Comparison of ENCODE assay signal across 27 cellular contexts in genomic region chr7:156121956-156122355, GRCh38.
"Had no signal": no experiment of that assay in that cellular context is flagged by ENCODE, and none has a peak within 500 bp of the region (broad histone marks: within the 10 kb centered on the region; RNA-seq: fewer than 3 reads in every experiment).

No MANE protein-coding gene starts in this region.

- H3K9me3 ChIP-seq: colonic mucosa, esophagus muscularis mucosa, esophagus squamous epithelium, gastrocnemius medialis, gastroesophageal sphincter, heart left ventricle, heart right ventricle had no signal

- FAIRE-seq: colon, endometrium, endothelial cell of umbilical vein, frontal cortex had no signal

- H3K4me1 ChIP-seq: colonic mucosa, esophagus muscularis mucosa, foreskin keratinocyte, gastrocnemius medialis, gastroesophageal sphincter, heart left ventricle, heart right ventricle had no signal

- H3K27me3 ChIP-seq: colonic mucosa, foreskin keratinocyte, gastrocnemius medialis, heart left ventricle had no signal

- H3K36me3 ChIP-seq: colonic mucosa, esophagus muscularis mucosa, esophagus squamous epithelium, gastrocnemius medialis, gastroesophageal sphincter, heart left ventricle, heart right ventricle had no signal

- H3K27ac ChIP-seq: colonic mucosa, coronary artery, dorsolateral prefrontal cortex, epithelial cell of prostate, esophagus muscularis mucosa, esophagus squamous epithelium, foreskin keratinocyte, gastrocnemius medialis, gastroesophageal sphincter, heart left ventricle, heart right ventricle had no signal

- DNase-seq: colonic mucosa; cortex of kidney; dermis blood vessel endothelial cell; dorsolateral prefrontal cortex; effector CD4-positive, alpha-beta T cell; effector CD8-positive, alpha-beta T cell; effector memory CD4-positive, alpha-beta T cell; effector memory CD8-positive, alpha-beta T cell; endodermal cell; erythroblast; esophagus squamous epithelium; foreskin fibroblast; foreskin keratinocyte; foreskin melanocyte; gastrocnemius medialis; glutamatergic neuron; heart left ventricle; heart right ventricle had no signal

- H3K4me3 ChIP-seq: colonic mucosa, coronary artery, dorsolateral prefrontal cortex, esophagus muscularis mucosa, esophagus squamous epithelium, gastrocnemius medialis, gastroesophageal sphincter, heart left ventricle, heart right ventricle had no signal

- ATAC-seq: effector memory CD8-positive, alpha-beta T cell; esophagus mucosa; foreskin keratinocyte; gastrocnemius medialis; gastroesophageal sphincter; heart left ventricle had no signal
